Comparison of ENCODE assay signal across 27 cellular contexts in genomic region chr19:39465956-39466747, GRCh38. TPM values are rescaled to one million over a fixed set of nuclear protein-coding genes. Genes with fewer than 3 reads are reported as not detected.
DNase-seq lines count a peak whose midpoint lies in the region; ATAC-seq and TF ChIP-seq lines count a peak whose summit lies in the region.
"Had no signal": no experiment of that assay in that cellular context is flagged by ENCODE, and none has a peak within 500 bp of the region (broad histone marks: within the 10 kb centered on the region; RNA-seq: fewer than 3 reads in every experiment).

No MANE protein-coding gene starts in this region.

- H3K36me3 ChIP-seq in aorta (ENCODE audit: control insufficient read depth in 1 of 2, insufficient read depth in 2 of 2, low read length in 1 of 2) (peaks cover 0 to 7% of the 10 kb centered on the region in 2 donors), thyroid gland (peaks cover 64 to 78% of the 10 kb centered on the region in 2 donors)

- 92 to 93% methylated on average over 18 of the region's 18 CpGs for WGBS in aorta, 2 donors
- WGBS in thyroid gland, 2 donors = 95 to 97% methylated on average over 18 of the region's 18 CpGs

- H3K36me3 Mint-ChIP-seq in T-helper 2 cell treated with Interferon-gamma antibody and Interleukin-4, amounts not matched to agents 5 μg/mL and 100 μg/mL, for 36 hours (ENCODE audit: low read depth) = peaks cover 68% of the 10 kb centered on the region
- H3K36me3 Mint-ChIP-seq in activated naive CD8-positive, alpha-beta T cell treated with anti-CD3 and anti-CD28 coated beads, Interleukin-2, amount 50 U/mL, for 24 hours (ENCODE audit: low read depth) = peaks cover 57% of the 10 kb centered on the region

- intact Hi-C loops in head of caudate nucleus (cut with DNase I) = no loop called here
- intact Hi-C loops in aorta (cut with DNase I) = no loop called here
- intact Hi-C loops in thyroid gland (cut with DNase I) = no loop called here

- H3K27me3 ChIP-seq in aorta (ENCODE audit: control insufficient read depth in 1 of 2, insufficient read depth in 2 of 2, low read length in 1 of 2) (no peaks in the 10 kb centered on the region), thyroid gland (no peaks in the 10 kb centered on the region)
- H3K27me3 ChIP-seq: BLaER1 treated with 17β-estradiol and CSF1 and Interleukin-3, amounts not matched to agents 10 nM and 100 nM; Peyer's patch had no signal

- no peaks in the 10 kb centered on the region for H3K27me3 Mint-ChIP-seq in T-helper 2 cell treated with Interferon-gamma antibody and Interleukin-4, amounts not matched to agents 5 μg/mL and 100 μg/mL, for 36 hours (ENCODE audit: low read depth)
- H3K27me3 Mint-ChIP-seq in activated naive CD8-positive, alpha-beta T cell treated with anti-CD3 and anti-CD28 coated beads, Interleukin-2, amount 50 U/mL, for 24 hours = no peaks in the 10 kb centered on the region
- H3K27me3 Mint-ChIP-seq: CD4-positive, alpha-beta memory T cell had no signal

- H3K27ac ChIP-seq in aorta (ENCODE audit: low read depth in 1 of 2, low read length in 2 of 2) = no peak overlapping the region
- no peak overlapping the region for H3K27ac ChIP-seq in thyroid gland
- H3K27ac ChIP-seq: 22Rv1; BLaER1 treated with 17β-estradiol and CSF1 and Interleukin-3, amounts not matched to agents 10 nM and 100 nM; Peyer's patch had no signal

- H3K4me3 ChIP-seq in aorta (ENCODE audit: low read length in 2 of 2) (no peak overlapping the region), thyroid gland (replicated peaks in 1 of 3) (no peak overlapping the region)
- H3K4me3 ChIP-seq: BLaER1 treated with 17β-estradiol and CSF1 and Interleukin-3, amounts not matched to agents 10 nM and 100 nM; GM23338; Peyer's patch had no signal

- ATAC-seq in activated naive CD8-positive, alpha-beta T cell treated with anti-CD3 and anti-CD28 coated beads, Interleukin-2, amount 50 U/mL, for 24 hours = no peak
- ATAC-seq in aorta (ENCODE audit: low FRiP score) = peak; percentile 20
- ATAC-seq: GM23338, HCT116 had no signal

- no peak overlapping the region for H3K4me3 Mint-ChIP-seq in T-helper 2 cell treated with Interferon-gamma antibody and Interleukin-4, amounts not matched to agents 5 μg/mL and 100 μg/mL, for 36 hours
- no peak overlapping the region for H3K4me3 Mint-ChIP-seq in activated naive CD8-positive, alpha-beta T cell treated with anti-CD3 and anti-CD28 coated beads, Interleukin-2, amount 50 U/mL, for 24 hours
- H3K4me3 Mint-ChIP-seq: CD4-positive, alpha-beta memory T cell; GM23338 had no signal

- no peaks in the 10 kb centered on the region for H3K4me1 ChIP-seq in aorta (ENCODE audit: control insufficient read depth in 1 of 2, insufficient read depth in 2 of 2, low read length in 2 of 2)
- no peaks in the 10 kb centered on the region for H3K4me1 ChIP-seq in thyroid gland
- H3K4me1 ChIP-seq: Caco-2, Peyer's patch had no signal

- no peak for TF ChIP-seq POLR2A in thyroid gland (IDR thresholded peaks at IDR 0.05)

- no peaks in the 10 kb centered on the region for H3K9me3 Mint-ChIP-seq in T-helper 2 cell treated with Interferon-gamma antibody and Interleukin-4, amounts not matched to agents 5 μg/mL and 100 μg/mL, for 36 hours
- no peaks in the 10 kb centered on the region for H3K9me3 Mint-ChIP-seq in activated naive CD8-positive, alpha-beta T cell treated with anti-CD3 and anti-CD28 coated beads, Interleukin-2, amount 50 U/mL, for 24 hours
- H3K9me3 Mint-ChIP-seq: CD4-positive, alpha-beta memory T cell; GM23338 had no signal

- TF ChIP-seq CTCF in thyroid gland (IDR thresholded peaks at IDR 0.05) = no peak

- no peak for DNase-seq in T-helper 2 cell treated with Interferon-gamma antibody and Interleukin-4, amounts not matched to agents 5 μg/mL and 100 μg/mL, for 36 hours (ENCODE audit: low spot score)
- DNase-seq in T-helper 2 cell (no peak), head of caudate nucleus (peak in 40 of 42 donors; percentile 14 to 83 (median 52)), aorta (no peak), middle frontal gyrus (ENCODE audit: extremely low spot score, low spot score) (no peak), germinal center (ENCODE audit: low spot score) (no peak), thyroid gland (no peak)
- DNase-seq in activated naive CD8-positive, alpha-beta T cell treated with anti-CD3 and anti-CD28 coated beads, Interleukin-2, amount 50 U/mL, for 24 hours = no peak
- DNase-seq: Caco-2; CD4-positive, alpha-beta memory T cell; DMS 273 treated with DMSO at 0.1 percent for 48 hours; DMS79 treated with DMSO at 0.1 percent for 48 hours; KBM-7; NCI-H1092; NCI-H1436 treated with DMSO at 0.1 percent for 48 hours; NCI-H1930; NCI-H2227 treated with DMSO at 0.1 percent for 48 hours; NCI-H510A treated with DMSO at 0.1 percent for 48 hours; NCI-H774; Peyer's patch had no signal

- H3K4me1 Mint-ChIP-seq in T-helper 2 cell treated with Interferon-gamma antibody and Interleukin-4, amounts not matched to agents 5 μg/mL and 100 μg/mL, for 36 hours (ENCODE audit: low read depth) = no peaks in the 10 kb centered on the region
- H3K4me1 Mint-ChIP-seq in activated naive CD8-positive, alpha-beta T cell treated with anti-CD3 and anti-CD28 coated beads, Interleukin-2, amount 50 U/mL, for 24 hours = peaks cover 21% of the 10 kb centered on the region
- H3K4me1 Mint-ChIP-seq: GM23338 had no signal

- peak overlapping the region; percentile 27 for H3K27ac Mint-ChIP-seq in T-helper 2 cell treated with Interferon-gamma antibody and Interleukin-4, amounts not matched to agents 5 μg/mL and 100 μg/mL, for 36 hours
- H3K27ac Mint-ChIP-seq in activated naive CD8-positive, alpha-beta T cell treated with anti-CD3 and anti-CD28 coated beads, Interleukin-2, amount 50 U/mL, for 24 hours = peak overlapping the region; percentile 54
- H3K27ac Mint-ChIP-seq: GM23338 had no signal

- H3K9me3 ChIP-seq in aorta (ENCODE audit: control insufficient read depth, low read length) (no peaks in the 10 kb centered on the region), thyroid gland (no peaks in the 10 kb centered on the region)
- H3K9me3 ChIP-seq: BLaER1 treated with 17β-estradiol and CSF1 and Interleukin-3, amounts not matched to agents 10 nM and 100 nM; Caco-2; Peyer's patch had no signal

RNA-seq across cellular contexts. Expression of gene TIMM50, which starts 14.5 kb away (rescaled TPM):
- total RNA-seq in aorta (10 to 100 TPM; 31.1 to 39.5 TPM), thyroid gland (10 to 100 TPM; 74.4 to 86.5 (median 84.5) TPM)
- 10 to 100 TPM; 20.0 to 61.8 TPM for polyA plus RNA-seq in aorta

RNA-seq across cellular contexts. Expression of gene SUPT5H, which starts 20.8 kb away (rescaled TPM):
- total RNA-seq in aorta = 100 to 1,000 TPM in 1 of 2 donors, 10 to 100 TPM in 1; 90.1 to 103 TPM
- 100 to 1,000 TPM in 1 of 2 donors, 10 to 100 TPM in 1; 56.1 to 170 TPM for polyA plus RNA-seq in aorta
- total RNA-seq in thyroid gland = 100 to 1,000 TPM in 2 of 4 donors, 10 to 100 TPM in 2; 93.6 to 203 (median 116) TPM

RNA-seq across cellular contexts. Expression of gene RPS16, which starts 30.4 kb away (rescaled TPM):
- total RNA-seq in aorta (1,000 to 10,000 TPM; 1,268 to 1,273 TPM), thyroid gland (1,000 to 10,000 TPM in 2 of 4 donors, 100 to 1,000 TPM in 2; 919 to 2,686 (median 1,277) TPM)
- 1,000 to 10,000 TPM; 3,270 to 4,459 TPM for polyA plus RNA-seq in aorta

RNA-seq across cellular contexts. Expression of gene DLL3, which starts 32.6 kb away (rescaled TPM):
- total RNA-seq in aorta = not detected
- not detected for polyA plus RNA-seq in aorta
- under 1 TPM in 1 of 4 donors, not detected in 3; 0.56 TPM for total RNA-seq in thyroid gland

RNA-seq across cellular contexts. Expression of gene SELENOV, which starts 48.8 kb away (rescaled TPM):
- total RNA-seq in aorta (not detected), thyroid gland (1 to 10 TPM; 2.5 to 4.4 (median 3.3) TPM)
- polyA plus RNA-seq in aorta = not detected
- total RNA-seq: CD4-positive, alpha-beta memory T cell; HT1080; OCI-LY7; Peyer's patch; SK-MEL-5 had no signal
- polyA plus RNA-seq: CD4-positive, alpha-beta memory T cell had no signal

Comparison
In these comparisons a context has a peak if more than half of its experiments do, and no peak if none do; other contexts are left out.
1. DNase-seq: peak in head of caudate nucleus (40 of 42); none in T-helper 2 cell treated with Interferon-gamma antibody and Interleukin-4, amounts not matched to agents 5 μg/mL and 100 μg/mL, for 36 hours (single experiment), T-helper 2 cell (0 of 5), activated naive CD8-positive, alpha-beta T cell treated with anti-CD3 and anti-CD28 coated beads, Interleukin-2, amount 50 U/mL, for 24 hours (single experiment), aorta (0 of 2), middle frontal gyrus (single experiment), germinal center (single experiment) and thyroid gland (0 of 2).